8 cellular contexts compared by ENCODE assay signal in genomic region chr11:82996966-82997606, GRCh38.
DNase-seq lines count a peak whose midpoint lies in the region; ATAC-seq, FAIRE-seq and TF ChIP-seq lines count a peak whose summit lies in the region.

No MANE protein-coding gene starts in this region.

- FAIRE-seq in small intestine (lab: Jason Lieb, UNC): no peak

- TF ChIP-seq CTCF in lower lobe of right lung (IDR thresholded peaks at IDR 0.05): no peak

- H3K9me3 ChIP-seq in T-helper 17 cell (ENCODE audit: control insufficient read depth, low read length, poor library complexity, severe bottlenecking): no peaks in the 10 kb centered on the region
- no peaks in the 10 kb centered on the region for H3K9me3 ChIP-seq in small intestine (ENCODE audit: control insufficient read depth, low read depth)
- H3K9me3 ChIP-seq in lower lobe of right lung: no peaks in the 10 kb centered on the region

- H3K4me1 Mint-ChIP-seq in T-helper 17 cell: peaks cover 16% of the 10 kb centered on the region

- no peaks in the 10 kb centered on the region for H3K27me3 ChIP-seq in small intestine (ENCODE audit: control insufficient read depth in 2 of 2, insufficient read depth in 2 of 2, low read length in 2 of 2)
- H3K27me3 ChIP-seq in lower lobe of right lung (ENCODE audit: low read depth): no peaks in the 10 kb centered on the region

- intact Hi-C loops in lower lobe of right lung (cut with DNase I): no loop called here

- no peak overlapping the region for H3K4me3 Mint-ChIP-seq in T-helper 17 cell

- no peaks in the 10 kb centered on the region for H3K27me3 Mint-ChIP-seq in T-helper 17 cell

- H3K4me3 ChIP-seq in small intestine (ENCODE audit: low read depth in 1 of 2, low read length in 2 of 2) (peak overlapping the region in 1 of 2 donors; percentile 47), lower lobe of right lung (no peak overlapping the region)

- WGBS in small intestine, 3 donors: 13 to 60% (median 31%) methylated on average over 14 of the region's 14 CpGs

- peak; percentile 93 for DNase-seq in DMS53 (lab: John Stamatoyannopoulos, UW)
- DNase-seq in GM19240 (ENCODE audit: insufficient read length, low spot score): peak; percentile 45
- DNase-seq in T-helper 17 cell: no peak
- DNase-seq in small intestine: peak; percentile 94
- no peak for DNase-seq in lower lobe of right lung
- DNase-seq in NCI-H526 treated with DMSO at 0.1 percent for 48 hours (lab: John Stamatoyannopoulos, UW): no peak
- no peak for DNase-seq in SKM-1 (lab: John Stamatoyannopoulos, UW; ENCODE audit: unreplicated experiment)

- H3K4me1 ChIP-seq in small intestine (ENCODE audit: control insufficient read depth in 2 of 2, insufficient read depth in 1 of 2, low read depth in 1 of 2, low read length in 1 of 2): peaks cover 6 to 9% of the 10 kb centered on the region in 2 donors
- H3K4me1 ChIP-seq in lower lobe of right lung: peaks cover 10% of the 10 kb centered on the region

- H3K36me3 Mint-ChIP-seq in T-helper 17 cell (ENCODE audit: low read depth): peaks cover 8% of the 10 kb centered on the region

- H3K27ac Mint-ChIP-seq in T-helper 17 cell: peak overlapping the region; percentile 6

- peaks cover 0 to 1% of the 10 kb centered on the region in 2 donors for H3K36me3 ChIP-seq in small intestine (ENCODE audit: control insufficient read depth in 2 of 2, insufficient read depth in 2 of 2, low read length in 2 of 2)
- H3K36me3 ChIP-seq in lower lobe of right lung: peaks cover 4% of the 10 kb centered on the region

- H3K27ac ChIP-seq in small intestine (ENCODE audit: low read depth in 1 of 2, low read length in 1 of 2) (peak overlapping the region; percentile 65 to 88), lower lobe of right lung (no peak overlapping the region)

- ATAC-seq in HG03139 (IDR thresholded peaks at IDR 0.05; ENCODE audit: unreplicated experiment) (peak; percentile 87), T-helper 17 cell (no peak), lower lobe of right lung (no peak)

Comparison
In these comparisons a context has a peak if more than half of its experiments do, and no peak if none do; other contexts are left out.
1. DNase-seq: peak in DMS53 (single experiment), GM19240 (single experiment) and small intestine (single experiment); none in T-helper 17 cell (0 of 3), lower lobe of right lung (single experiment), NCI-H526 treated with DMSO at 0.1 percent for 48 hours (single experiment) and SKM-1 (single experiment).